Comparison of ENCODE assay signal across 16 cellular contexts in the genomic region with DNA sequence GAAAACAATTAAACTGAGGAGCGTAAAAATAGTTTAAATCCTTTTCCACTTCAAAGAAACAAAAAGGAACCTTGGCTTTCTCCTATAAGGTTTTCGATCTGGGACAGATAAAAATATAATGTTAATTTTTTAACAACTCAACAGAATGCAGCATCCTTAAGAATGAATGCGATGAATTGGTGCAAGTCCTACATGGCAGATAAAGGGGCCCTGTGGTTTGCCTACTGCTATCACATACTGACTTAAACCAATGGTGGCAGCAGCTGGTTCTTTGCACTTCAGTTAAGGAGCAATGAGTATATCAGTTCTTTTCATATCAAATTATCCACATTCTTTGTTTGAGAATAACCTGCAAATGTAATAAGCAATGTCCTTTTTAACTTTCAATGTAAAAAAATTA. TPM values are rescaled to one million over a fixed set of nuclear protein-coding genes. Genes with fewer than 3 reads are reported as not detected.
DNase-seq lines count a peak whose midpoint lies in the region; ATAC-seq and TF ChIP-seq lines count a peak whose summit lies in the region.
"Had no signal": no experiment of that assay in that cellular context is flagged by ENCODE, and none has a peak within 500 bp of the region (broad histone marks: within the 10 kb centered on the region; RNA-seq: fewer than 3 reads in every experiment).

No MANE protein-coding gene starts in this region.

- no peak for TF ChIP-seq RAD21 in SK-N-SH (IDR thresholded peaks at IDR 0.05; ENCODE audit: low read length)

- no peaks in the 10 kb centered on the region for H3K9me2 ChIP-seq in SK-N-SH

- H3K9me3 ChIP-seq in SK-N-SH = no peaks in the 10 kb centered on the region
- no peaks in the 10 kb centered on the region for H3K9me3 ChIP-seq in smooth muscle cell (replicated peaks; ENCODE audit: low read depth)
- H3K9me3 ChIP-seq in psoas muscle = no peaks in the 10 kb centered on the region

- intact Hi-C loops in psoas muscle (cut with DNase I) = no loop called here

- CTCF ChIA-PET in SK-N-SH (lab: Yijun Ruan, JAX) = interaction anchor here (1.3 kb wide), 1 partner anchor 16 kb away, joined by 3 read pairs; no protein-coding TSS in a partner anchor

- peak overlapping the region in 1 of 2 experiments; percentile 30; a peak in 1 of 4 replicates for H3K27ac ChIP-seq in SK-N-SH (ENCODE audit: low read depth in 2 of 2, low read length in 1 of 2)
- H3K27ac ChIP-seq in smooth muscle cell (ENCODE audit: low read depth) = no peak overlapping the region
- no peak overlapping the region for H3K27ac ChIP-seq in psoas muscle

- POLR2A ChIA-PET in SK-N-SH (lab: Yijun Ruan, JAX) = no interaction called here

- no peaks in the 10 kb centered on the region for H4K20me1 ChIP-seq in SK-N-SH (ENCODE audit: insufficient read depth)
- no peaks in the 10 kb centered on the region for H4K20me1 ChIP-seq in smooth muscle cell (ENCODE audit: low read depth)

- peak; percentile 50; the same call in 2 of the 3 replicates for ATAC-seq in SK-N-SH treated with all-trans-retinoic acid at 6 μM for 48 hours
- ATAC-seq in psoas muscle = no peak
- ATAC-seq: K562 had no signal

- no peak overlapping the region for H3K4me3 ChIP-seq in SK-N-SH (ENCODE audit: low read depth in 2 of 2, low read length in 1 of 2)
- H3K4me3 ChIP-seq in smooth muscle cell = no peak overlapping the region
- no peak overlapping the region for H3K4me3 ChIP-seq in psoas muscle
- H3K4me3 ChIP-seq: K562 had no signal

- H3K9ac ChIP-seq in SK-N-SH = no peak overlapping the region
- no peak overlapping the region for H3K9ac ChIP-seq in smooth muscle cell (ENCODE audit: low read depth)

- no peaks in the 10 kb centered on the region for H3K36me3 ChIP-seq in SK-N-SH (replicated peaks in 1 of 2; ENCODE audit: control insufficient read depth in 1 of 2, insufficient read depth in 2 of 2, low read length in 1 of 2)
- H3K36me3 ChIP-seq in smooth muscle cell (ENCODE audit: low read depth) = no peaks in the 10 kb centered on the region
- no peaks in the 10 kb centered on the region for H3K36me3 ChIP-seq in psoas muscle (ENCODE audit: insufficient read depth in 1 of 2, low read depth in 1 of 2)

- no peak for TF ChIP-seq EP300 in SK-N-SH (IDR thresholded peaks at IDR 0.05; ENCODE audit: borderline replicate concordance in 1 of 2, low read depth in 1 of 2, low read length in 1 of 2)

- H3K27me3 ChIP-seq in SK-N-SH (ENCODE audit: insufficient read depth) (no peaks in the 10 kb centered on the region), smooth muscle cell (ENCODE audit: low read depth) (no peaks in the 10 kb centered on the region), psoas muscle (ENCODE audit: insufficient read depth in 3 of 3, low read length in 2 of 3) (no peaks in the 10 kb centered on the region)

- no peaks in the 10 kb centered on the region for H3K79me2 ChIP-seq in SK-N-SH (ENCODE audit: insufficient read depth)
- H3K79me2 ChIP-seq in smooth muscle cell (ENCODE audit: low read depth) = no peaks in the 10 kb centered on the region

- DNase-seq in SK-N-SH (no peak), SK-MEL-5 (ENCODE audit: low read depth, low spot score) (peak; percentile 49), foreskin melanocyte (peak; percentile 78), smooth muscle cell (lab: John Stamatoyannopoulos, UW; ENCODE audit: unreplicated experiment) (no peak), epidermal melanocyte (ENCODE audit: insufficient read length, low spot score) (no peak), 8988T (no peak), psoas muscle (no peak)
- DNase-seq: C1 segment of cervical spinal cord, NCI-H1092 treated with DMSO at 0.1 percent for 48 hours, NCI-H1694, NCI-H2107, NCI-H446, Right ventricle myocardium superior had no signal

- no peaks in the 10 kb centered on the region; a peak in 2 of 4 replicates for H3K4me1 ChIP-seq in SK-N-SH (ENCODE audit: control insufficient read depth in 1 of 2, insufficient read depth in 2 of 2, low read depth in 1 of 2, low read length in 1 of 2)
- H3K4me1 ChIP-seq in smooth muscle cell (ENCODE audit: low read depth) = no peaks in the 10 kb centered on the region
- H3K4me1 ChIP-seq in psoas muscle = no peaks in the 10 kb centered on the region

- H3F3A ChIP-seq in SK-N-SH (replicated peaks; ENCODE audit: insufficient read depth) (peaks cover 16% of the 10 kb centered on the region), smooth muscle cell (ENCODE audit: low read depth) (no peaks in the 10 kb centered on the region)

- 86% methylated on average over 3 of the region's 3 CpGs for WGBS in SK-N-SH (ENCODE audit: low lambda C conversion rate)
- 84% methylated on average over 3 of the region's 3 CpGs for WGBS in smooth muscle cell (ENCODE audit: low lambda C conversion rate)
- 81 to 89% (median 87%) methylated on average over 3 of the region's 3 CpGs for WGBS in psoas muscle, 3 donors

- H2AFZ ChIP-seq in SK-N-SH (ENCODE audit: low read depth) (no peak overlapping the region; the same call in 1 of the 2 replicates), smooth muscle cell (ENCODE audit: low read depth) (no peak overlapping the region)

- no peak overlapping the region for H3K4me2 ChIP-seq in SK-N-SH
- peak overlapping the region; percentile 27 for H3K4me2 ChIP-seq in smooth muscle cell

- in situ Hi-C loops in SK-MEL-5 (cut with HindIII; ENCODE audit: low pct_unique_long_range_greater_than_20kb, low sequenced_read_pairs) = no loop called here

- no peak for TF ChIP-seq CTCF in SK-N-SH (IDR thresholded peaks at IDR 0.05)
- TF ChIP-seq CTCF in smooth muscle cell (IDR thresholded peaks at IDR 0.05; ENCODE audit: borderline replicate concordance, insufficient read depth, poor library complexity, severe bottlenecking) = no peak
- no peak for TF ChIP-seq CTCF in psoas muscle (IDR thresholded peaks at IDR 0.05)

TF ChIP-seq in SK-N-SH treated with all-trans-retinoic acid at 6 μM for 48 hours, 23 proteins besides CTCF, POLR2A, EP300 and RAD21 (continues in another document):
- TF ChIP-seq ARNTL (CRISPR knock-in tag; IDR thresholded peaks at IDR 0.05; ENCODE audit: borderline replicate concordance, low read depth) (no peak), ZFP3 (CRISPR knock-in tag; IDR thresholded peaks at IDR 0.05) (no peak), TOX (CRISPR knock-in tag; IDR thresholded peaks at IDR 0.05; ENCODE audit: borderline replicate concordance) (no peak), RARB (CRISPR knock-in tag; IDR thresholded peaks at IDR 0.05) (no peak), ZC3H10 (CRISPR knock-in tag; IDR thresholded peaks at IDR 0.05) (no peak), SNAI2 (CRISPR knock-in tag; IDR thresholded peaks at IDR 0.05) (no peak), ESRRG (CRISPR knock-in tag; IDR thresholded peaks at IDR 0.05) (no peak)
- TF ChIP-seq, protein P1, sequence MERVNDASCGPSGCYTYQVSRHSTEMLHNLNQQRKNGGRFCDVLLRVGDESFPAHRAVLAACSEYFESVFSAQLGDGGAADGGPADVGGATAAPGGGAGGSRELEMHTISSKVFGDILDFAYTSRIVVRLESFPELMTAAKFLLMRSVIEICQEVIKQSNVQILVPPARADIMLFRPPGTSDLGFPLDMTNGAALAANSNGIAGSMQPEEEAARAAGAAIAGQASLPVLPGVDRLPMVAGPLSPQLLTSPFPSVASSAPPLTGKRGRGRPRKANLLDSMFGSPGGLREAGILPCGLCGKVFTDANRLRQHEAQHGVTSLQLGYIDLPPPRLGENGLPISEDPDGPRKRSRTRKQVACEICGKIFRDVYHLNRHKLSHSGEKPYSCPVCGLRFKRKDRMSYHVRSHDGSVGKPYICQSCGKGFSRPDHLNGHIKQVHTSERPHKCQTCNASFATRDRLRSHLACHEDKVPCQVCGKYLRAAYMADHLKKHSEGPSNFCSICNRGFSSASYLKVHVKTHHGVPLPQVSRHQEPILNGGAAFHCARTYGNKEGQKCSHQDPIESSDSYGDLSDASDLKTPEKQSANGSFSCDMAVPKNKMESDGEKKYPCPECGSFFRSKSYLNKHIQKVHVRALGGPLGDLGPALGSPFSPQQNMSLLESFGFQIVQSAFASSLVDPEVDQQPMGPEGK (CRISPR knock-in tag; IDR thresholded peaks at IDR 0.05; ENCODE audit: borderline replicate concordance) = no peak

TF ChIP-seq in SK-N-SH, 30 proteins besides CTCF, POLR2A, EP300 and RAD21 (continues in another document):
- TF ChIP-seq NFIC (IDR thresholded peaks at IDR 0.05; ENCODE audit: borderline replicate concordance) (no peak), SIN3A (IDR thresholded peaks at IDR 0.05; ENCODE audit: borderline replicate concordance, low read depth, low read length) (no peak), ZBTB33 (IDR thresholded peaks at IDR 0.05; ENCODE audit: borderline replicate concordance, low read depth) (no peak), FOXM1 (IDR thresholded peaks at IDR 0.05; ENCODE audit: low read depth) (no peak), EZH2phosphoT487 (IDR thresholded peaks at IDR 0.05; ENCODE audit: borderline replicate concordance, low read depth) (no peak), SMC3 (IDR thresholded peaks at IDR 0.05; ENCODE audit: low read depth, low read length) (no peak), FOXJ3 (CRISPR knock-in tag; IDR thresholded peaks at IDR 0.05) (no peak)

RNA-seq across cellular contexts. Expression of gene TYRP1, which starts 12.4 kb away (rescaled TPM):
- polyA plus RNA-seq in SK-N-SH (2012; rRNA removed) = 0.05 TPM in 1 of 2 replicates, not detected in the other
- 0.04 and 0.07 TPM in 2 replicates for polyA plus RNA-seq in SK-N-SH (2012; cell fraction: cytosol; rRNA removed)
- polyA plus RNA-seq in SK-N-SH (2012; cell fraction: nucleus; rRNA removed) = 0.09 TPM in 1 of 2 replicates, not detected in the other
- total RNA-seq in SK-MEL-5 (2014; rRNA removed; shearing (Covaris generic)) = 1,105 and 1,258 TPM in 2 replicates
- polyA plus RNA-seq in SK-MEL-5 (2015; cell fraction: cytosol; rRNA removed) = 457 and 517 TPM in 2 replicates
- polyA plus RNA-seq in SK-MEL-5 (2015; cell fraction: nucleus; rRNA removed) = 286 and 313 TPM in 2 replicates
- 0.76 and 1.6 TPM in 2 replicates for total RNA-seq in smooth muscle cell
- polyA plus RNA-seq in smooth muscle cell = 0.41 TPM in 1 of 2 replicates, not detected in the other
- 10 to 100 TPM in 1 of 4 donors, 1 to 10 TPM in 2, under 1 TPM in 1; 0.82 to 10.7 (median 4.7) TPM for total RNA-seq in psoas muscle
- 1 to 10 TPM in 2 of 3 donors, under 1 TPM in 1; 0.31 to 1.9 (median 1.4) TPM for polyA plus RNA-seq in psoas muscle
- total RNA-seq: K562, MCF 10A had no signal
- polyA plus RNA-seq: K562 had no signal

Comparison
In these comparisons a context has a peak if more than half of its experiments do, and no peak if none do; other contexts are left out.
1. DNase-seq: peak in SK-MEL-5 (single experiment) and foreskin melanocyte (single experiment); none in SK-N-SH (single experiment), smooth muscle cell (single experiment), epidermal melanocyte (single experiment), 8988T (single experiment) and psoas muscle (0 of 2).
2. RNA of gene TYRP1, which starts 12.4 kb away (total RNA-seq): 1,105 to 1,258 TPM in SK-MEL-5; 0.82 to 10.7 TPM in psoas muscle and 0.76 to 1.6 TPM in smooth muscle cell; every median in the first group is over 10 times any median in the second.